ENCODE assay signal across 8 cellular contexts in the genomic region with DNA sequence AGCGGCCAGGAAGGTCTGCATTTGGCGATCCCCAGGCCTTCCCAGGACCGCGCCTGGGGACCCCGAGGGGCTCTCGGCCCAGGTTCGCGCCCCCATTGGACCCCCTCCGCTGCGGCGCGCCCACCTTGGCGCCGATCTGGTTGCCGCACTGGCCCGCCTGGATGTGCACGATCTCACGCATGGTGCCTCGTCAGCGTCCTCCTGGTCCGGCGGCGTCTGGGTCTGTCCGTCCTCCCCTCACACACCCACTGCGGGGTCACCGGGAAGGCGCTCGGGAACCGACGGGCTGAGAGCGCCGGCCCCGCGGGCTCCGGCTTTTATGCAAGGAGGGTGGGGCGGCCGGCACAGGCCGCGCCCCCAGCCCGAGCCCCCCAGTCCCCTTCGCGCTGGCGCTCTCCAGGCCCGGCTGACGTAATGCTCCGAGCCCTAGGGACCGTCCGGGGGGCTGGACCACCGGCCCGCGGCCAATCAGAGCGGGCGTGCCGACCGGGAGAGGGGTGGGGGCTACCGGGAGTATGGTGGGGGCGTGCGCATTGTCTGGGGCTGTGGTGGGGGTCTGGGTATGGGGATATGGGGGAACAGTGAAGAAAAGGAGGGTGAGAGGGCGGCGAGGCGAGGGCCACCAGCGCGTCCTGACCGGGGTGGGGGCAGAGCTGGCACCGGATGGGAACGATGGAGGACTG. TPM values are rescaled to one million over a fixed set of nuclear protein-coding genes. Genes with fewer than 3 reads are reported as not detected.
DNase-seq lines count a peak whose midpoint lies in the region; ATAC-seq, FAIRE-seq and TF ChIP-seq lines count a peak whose summit lies in the region.

TSS of gene TUBB2B (minus strand) at position 291 of the 683 bp plus-strand sequence. CDS start at position 181, 110 bp downstream.

- no peaks in the 10 kb centered on the region for H3K36me3 Mint-ChIP-seq in CD4-positive, alpha-beta memory T cell
- peaks cover 8% of the 10 kb centered on the region for H3K36me3 Mint-ChIP-seq in effector memory CD8-positive, alpha-beta T cell (ENCODE audit: insufficient read depth)

- H3K9me3 Mint-ChIP-seq in CD4-positive, alpha-beta memory T cell, result peaks cover 0 to 7% (median 0%) of the 10 kb centered on the region in 8 donors
- H3K9me3 Mint-ChIP-seq in effector memory CD8-positive, alpha-beta T cell, result no peaks in the 10 kb centered on the region

- H3K27ac ChIP-seq in CD4-positive, alpha-beta memory T cell (ENCODE audit: low read depth, low read length), result no peak within 1 kb of the TSS
- H3K27ac ChIP-seq in HL-60 (replicated peaks), result no peak within 1 kb of the TSS
- no peak within 1 kb of the TSS for H3K27ac ChIP-seq in OCI-LY7 (ENCODE audit: low read depth, low read length, poor library complexity, severe bottlenecking)
- H3K27ac ChIP-seq in aorta (ENCODE audit: low read depth in 1 of 2, low read length in 2 of 2), result no peak within 1 kb of the TSS

- H3K4me1 Mint-ChIP-seq in CD4-positive, alpha-beta memory T cell, result peaks cover 27 to 58% (median 46%) of the 10 kb centered on the region in 4 donors
- peaks cover 38 to 41% of the 10 kb centered on the region in 2 donors for H3K4me1 Mint-ChIP-seq in effector memory CD8-positive, alpha-beta T cell (ENCODE audit: low read depth in 2 of 2)

- peaks cover 57% of the 10 kb centered on the region for H3K4me1 ChIP-seq in CD4-positive, alpha-beta memory T cell (ENCODE audit: insufficient read depth, low read length)
- peaks cover 30% of the 10 kb centered on the region for H3K4me1 ChIP-seq in OCI-LY7 (ENCODE audit: insufficient read depth, low read length, poor library complexity, severe bottlenecking)
- H3K4me1 ChIP-seq in aorta (ENCODE audit: control insufficient read depth in 1 of 2, insufficient read depth in 2 of 2, low read length in 2 of 2), result no peaks in the 10 kb centered on the region

- peak within 1 kb of the TSS; percentile 73 to 87 (median 78) for H3K4me3 Mint-ChIP-seq in CD4-positive, alpha-beta memory T cell
- peak within 1 kb of the TSS; percentile 71 to 89 for H3K4me3 Mint-ChIP-seq in effector memory CD8-positive, alpha-beta T cell

- H4K20me1 ChIP-seq in OCI-LY7 (ENCODE audit: insufficient read depth, low read length), result no peaks in the 10 kb centered on the region

- POLR2A ChIA-PET in CD4-positive, alpha-beta memory T cell (lab: Charles Lee; ENCODE audit: partially characterized antibody), result interaction anchor here (0.9 kb wide), 1 partner anchor 31 kb away, joined by 3 read pairs; the partner anchor contains the start of gene PSMG4
- POLR2A ChIA-PET in OCI-LY7 (lab: Charles Lee), result interaction anchor here (0.5 to 0.6 kb wide), 3 partner anchors 32 to 103 kb away, joined by 3 to 6 read pairs (median 3); no protein-coding TSS in a partner anchor

- H3K27me3 Mint-ChIP-seq in CD4-positive, alpha-beta memory T cell, result peaks cover 39 to 54% of the 10 kb centered on the region in 2 donors
- H3K27me3 Mint-ChIP-seq in effector memory CD8-positive, alpha-beta T cell, result peaks cover 65 to 79% of the 10 kb centered on the region in 2 donors

- no peak for DNase-seq in CD4-positive, alpha-beta memory T cell
- no peak for DNase-seq in HL-60 (ENCODE audit: low read depth in 1 of 2, low spot score in 1 of 2)
- no peak for DNase-seq in OCI-LY7 (ENCODE audit: low spot score)
- DNase-seq in effector memory CD8-positive, alpha-beta T cell, result no peak
- no peak for DNase-seq in mucosa of gallbladder (ENCODE audit: low spot score)
- peak; percentile 56 to 84 for DNase-seq in aorta
- DNase-seq in H54 (ENCODE audit: insufficient read length, low spot score), result no peak

- 1% methylated on average over 50 to 66 of the region's 66 CpGs for WGBS in aorta, 2 donors

- H3K4me2 ChIP-seq in OCI-LY7 (ENCODE audit: low read length), result peak within 1 kb of the TSS; percentile 89

- peaks cover 47% of the 10 kb centered on the region for H3K27me3 ChIP-seq in CD4-positive, alpha-beta memory T cell (ENCODE audit: insufficient read depth, low read length)
- peaks cover 82% of the 10 kb centered on the region for H3K27me3 ChIP-seq in HL-60 (ENCODE audit: insufficient read depth, poor library complexity, severe bottlenecking)
- no peaks in the 10 kb centered on the region for H3K27me3 ChIP-seq in aorta (ENCODE audit: control insufficient read depth in 1 of 2, insufficient read depth in 2 of 2, low read length in 1 of 2)

- H3K36me3 ChIP-seq in CD4-positive, alpha-beta memory T cell (ENCODE audit: insufficient read depth, low read length), result no peaks in the 10 kb centered on the region
- H3K36me3 ChIP-seq in OCI-LY7 (ENCODE audit: insufficient read depth, low read length) (no peaks in the 10 kb centered on the region), aorta (ENCODE audit: control insufficient read depth in 1 of 2, insufficient read depth in 2 of 2, low read length in 1 of 2) (no peaks in the 10 kb centered on the region)

- no peak within 1 kb of the TSS for H2AFZ ChIP-seq in OCI-LY7 (ENCODE audit: low read length)

- CTCF ChIA-PET in CD4-positive, alpha-beta memory T cell (lab: Charles Lee; ENCODE audit: partially characterized antibody), result interaction anchor here (0.6 to 1.4 kb wide), 3 partner anchors 12 to 24 kb away, joined by 3 to 4 read pairs (median 3); no protein-coding TSS in a partner anchor
- CTCF ChIA-PET in OCI-LY7 (lab: Charles Lee; ENCODE audit: unreplicated experiment), result interaction anchor here (1.0 kb wide), 1 partner anchor 24 kb away, joined by 3 read pairs; no protein-coding TSS in a partner anchor

- no peaks in the 10 kb centered on the region for H3K79me2 ChIP-seq in OCI-LY7 (ENCODE audit: insufficient read depth, low read depth, low read length)

- no peaks in the 10 kb centered on the region for H3K9me2 ChIP-seq in OCI-LY7 (ENCODE audit: insufficient read depth, low read length)

- no peak for FAIRE-seq in H54 (lab: Jason Lieb, UNC)

- no TSS peak for BruUV-seq in OCI-LY7 (replicated peaks; lab: Mats Ljungman, UMichigan)

- H3K27ac Mint-ChIP-seq in CD4-positive, alpha-beta memory T cell, result peak within 1 kb of the TSS in 1 of 7 donors; percentile 83
- H3K27ac Mint-ChIP-seq in effector memory CD8-positive, alpha-beta T cell, result no peak within 1 kb of the TSS

- TF ChIP-seq POLR2A in H54 (IDR thresholded peaks at IDR 0.05; ENCODE audit: low read depth, low read length), result no peak

- peak; percentile 9 for ATAC-seq in effector memory CD8-positive, alpha-beta T cell (replicated peaks)
- ATAC-seq in aorta (ENCODE audit: low FRiP score) (peak; percentile 60), HG03354 (IDR thresholded peaks at IDR 0.05; ENCODE audit: poor library complexity, severe bottlenecking, unreplicated experiment) (no peak)

- no peaks in the 10 kb centered on the region for H3K9me3 ChIP-seq in CD4-positive, alpha-beta memory T cell (ENCODE audit: control insufficient read depth in 1 of 2, low read length in 2 of 2)
- H3K9me3 ChIP-seq in OCI-LY7 (ENCODE audit: low read length) (no peaks in the 10 kb centered on the region), aorta (ENCODE audit: control insufficient read depth, low read length) (no peaks in the 10 kb centered on the region)

- TF ChIP-seq CTCF in HL-60 (IDR thresholded peaks at IDR 0.05; ENCODE audit: insufficient read depth, low read length) (no peak), OCI-LY7 (conservative IDR thresholded peaks at IDR 0.05; ENCODE audit: low read length) (no peak)

- intact Hi-C loops in CD4-positive, alpha-beta memory T cell (cut with micrococcal nuclease), result loop anchor here (2.0 kb wide), 1 partner anchor 65 kb away; no protein-coding TSS in a partner anchor
- intact Hi-C loops in OCI-LY7 (cut with micrococcal nuclease; ENCODE audit: unreplicated experiment) (no loop called here), aorta (cut with DNase I) (no loop called here)

- peak within 1 kb of the TSS; percentile 11 to 22 for H3K4me3 ChIP-seq in CD4-positive, alpha-beta memory T cell (ENCODE audit: low read length in 2 of 2)
- peak within 1 kb of the TSS; percentile 9; the same call in 1 of the 2 replicates for H3K4me3 ChIP-seq in HL-60 (replicated peaks; ENCODE audit: insufficient read depth, low read length)
- peak within 1 kb of the TSS; percentile 56 for H3K4me3 ChIP-seq in OCI-LY7 (ENCODE audit: low read depth, low read length, poor library complexity, severe bottlenecking)
- H3K4me3 ChIP-seq in aorta (ENCODE audit: low read length in 2 of 2), result peak within 1 kb of the TSS in 1 of 2 donors; percentile 25

RNA-seq across cellular contexts. Expression of gene TUBB2B, which starts in this region (rescaled TPM):
- total RNA-seq in CD4-positive, alpha-beta memory T cell, result not detected
- under 1 TPM; 0.22 to 0.32 TPM for polyA plus RNA-seq in CD4-positive, alpha-beta memory T cell
- total RNA-seq in OCI-LY7 (2014; rRNA removed; shearing (Covaris generic)), result not detected in 2 replicates
- 0.27 and 0.33 TPM in 2 replicates for total RNA-seq in OCI-LY7 (2022)
- total RNA-seq in mucosa of gallbladder, result 24.5 TPM
- total RNA-seq in aorta, result 1 to 10 TPM; 5.6 to 6.3 TPM
- polyA plus RNA-seq in aorta, result 1 to 10 TPM; 2.8 to 4.3 TPM

Comparison
In these comparisons a context has a peak if more than half of its experiments do, and no peak if none do; other contexts are left out.
1. RNA of gene TUBB2B (total RNA-seq): 24.5 TPM in mucosa of gallbladder (single experiment) and 5.6 to 6.3 TPM in aorta; 0.27 to 0.33 TPM in OCI-LY7 and not detected in CD4-positive, alpha-beta memory T cell; every median in the first group is over 4 times any median in the second.
2. DNase-seq: peak in aorta (2 of 2); none in CD4-positive, alpha-beta memory T cell (0 of 5), HL-60 (0 of 2), OCI-LY7 (single experiment), effector memory CD8-positive, alpha-beta T cell (0 of 3), mucosa of gallbladder (single experiment) and H54 (single experiment).